ENCODE assay signal across 14 cellular contexts in the genomic region with DNA sequence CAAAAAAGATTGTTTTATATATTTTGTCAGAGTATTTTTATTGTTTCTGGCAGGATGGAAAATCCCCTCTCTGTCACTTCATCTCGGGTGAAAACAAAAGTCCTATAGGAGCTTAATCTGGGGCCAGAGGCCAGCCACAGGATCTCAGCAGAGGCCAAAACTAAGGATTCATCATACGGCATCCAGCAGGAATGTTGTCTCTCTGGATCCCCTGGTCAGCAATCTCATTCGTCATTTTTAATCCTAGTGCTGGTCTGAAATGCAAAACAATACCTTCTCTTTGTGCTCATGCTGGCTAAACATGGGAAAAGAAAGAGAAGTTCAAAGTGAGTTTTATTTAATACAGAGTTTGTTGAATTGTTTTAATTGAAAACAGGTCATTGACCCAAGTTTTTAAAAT.
A peak's percentile ranks its signal among the peaks of the same experiment; 100 is the strongest.
DNase-seq lines count a peak whose midpoint lies in the region; ATAC-seq and TF ChIP-seq lines count a peak whose summit lies in the region.
"Had no signal": no experiment of that assay in that cellular context is flagged by ENCODE, and none has a peak within 500 bp of the region (broad histone marks: within the 10 kb centered on the region; RNA-seq: fewer than 3 reads in every experiment).

No MANE protein-coding gene starts in this region.

- ATAC-seq in GM21723 (IDR thresholded peaks at IDR 0.05; ENCODE audit: unreplicated experiment), result no peak
- no peak for ATAC-seq in HG02642 (IDR thresholded peaks at IDR 0.05; ENCODE audit: poor library complexity, unreplicated experiment)

- TF ChIP-seq CTCF in SK-N-SH (IDR thresholded peaks at IDR 0.05), result no peak

- no peak overlapping the region for H3K27ac ChIP-seq in SK-N-SH (ENCODE audit: low read depth in 2 of 2, low read length in 1 of 2)
- H3K27ac ChIP-seq: Peyer's patch had no signal

- TF ChIP-seq EP300 in SK-N-SH (IDR thresholded peaks at IDR 0.05; ENCODE audit: borderline replicate concordance in 1 of 2, low read depth in 1 of 2, low read length in 1 of 2), result no peak

- in situ Hi-C loops in HAP-1 (cut with MboI; ENCODE audit: low sequenced_read_pairs), result no loop called here

- H3K9me2 ChIP-seq in SK-N-SH, result no peaks in the 10 kb centered on the region

- no peak overlapping the region for H3K4me2 ChIP-seq in SK-N-SH

- no peak overlapping the region for H2AFZ ChIP-seq in SK-N-SH (ENCODE audit: low read depth)

- H3K27me3 ChIP-seq in SK-N-SH (ENCODE audit: insufficient read depth) (no peaks in the 10 kb centered on the region), HAP-1 (ENCODE audit: low read depth) (no peaks in the 10 kb centered on the region)
- H3K27me3 ChIP-seq: Peyer's patch had no signal

- TF ChIP-seq RAD21 in SK-N-SH (IDR thresholded peaks at IDR 0.05; ENCODE audit: low read length), result no peak

- H3K9ac ChIP-seq in SK-N-SH, result no peak overlapping the region

- POLR2A ChIA-PET in SK-N-SH (lab: Yijun Ruan, JAX), result no interaction called here

- H3K4me3 ChIP-seq in SK-N-SH (ENCODE audit: low read depth in 2 of 2, low read length in 1 of 2) (no peak overlapping the region), HAP-1 (no peak overlapping the region)
- H3K4me3 ChIP-seq: Peyer's patch had no signal

- CTCF ChIA-PET in SK-N-SH (lab: Yijun Ruan, JAX), result interaction anchor here (0.7 kb wide), 1 partner anchor 394 kb away, joined by 3 read pairs; no protein-coding TSS in a partner anchor

- H3K79me2 ChIP-seq in SK-N-SH (ENCODE audit: insufficient read depth), result no peaks in the 10 kb centered on the region

- DNase-seq in GM04503 (ENCODE audit: low read depth) (peak; percentile 67), astrocyte of the hippocampus (ENCODE audit: low read depth, low spot score) (peak; percentile 53), islet precursor cell (peak; percentile 62), SK-N-SH (no peak), HAP-1 (ENCODE audit: low spot score in 2 of 2) (no peak)
- DNase-seq: COR-L47, DMS53, NCI-H1436, NCI-H2081, NCI-H510A treated with DMSO at 0.1 percent for 48 hours, Peyer's patch, SIG-M5 had no signal

- 41% methylated on average over 3 of the region's 3 CpGs for WGBS in SK-N-SH (ENCODE audit: low lambda C conversion rate)

- H3K9me3 ChIP-seq in SK-N-SH, result no peaks in the 10 kb centered on the region
- H3K9me3 ChIP-seq in HAP-1, result no peaks in the 10 kb centered on the region
- H3K9me3 ChIP-seq: Peyer's patch had no signal

- H3K36me3 ChIP-seq in SK-N-SH (replicated peaks in 1 of 2; ENCODE audit: control insufficient read depth in 1 of 2, insufficient read depth in 2 of 2, low read length in 1 of 2) (no peaks in the 10 kb centered on the region), HAP-1 (replicated peaks) (no peaks in the 10 kb centered on the region)
- H3K36me3 ChIP-seq: Peyer's patch had no signal

- H4K20me1 ChIP-seq in SK-N-SH (ENCODE audit: insufficient read depth), result no peaks in the 10 kb centered on the region

- H3K4me1 ChIP-seq in SK-N-SH (ENCODE audit: control insufficient read depth in 1 of 2, insufficient read depth in 2 of 2, low read depth in 1 of 2, low read length in 1 of 2), result no peaks in the 10 kb centered on the region
- no peaks in the 10 kb centered on the region for H3K4me1 ChIP-seq in HAP-1
- H3K4me1 ChIP-seq: Peyer's patch had no signal

- H3F3A ChIP-seq in SK-N-SH (replicated peaks; ENCODE audit: insufficient read depth), result no peaks in the 10 kb centered on the region

TF ChIP-seq in SK-N-SH, 30 proteins besides CTCF, POLR2A, EP300 and RAD21:
- TF ChIP-seq, protein P1, sequence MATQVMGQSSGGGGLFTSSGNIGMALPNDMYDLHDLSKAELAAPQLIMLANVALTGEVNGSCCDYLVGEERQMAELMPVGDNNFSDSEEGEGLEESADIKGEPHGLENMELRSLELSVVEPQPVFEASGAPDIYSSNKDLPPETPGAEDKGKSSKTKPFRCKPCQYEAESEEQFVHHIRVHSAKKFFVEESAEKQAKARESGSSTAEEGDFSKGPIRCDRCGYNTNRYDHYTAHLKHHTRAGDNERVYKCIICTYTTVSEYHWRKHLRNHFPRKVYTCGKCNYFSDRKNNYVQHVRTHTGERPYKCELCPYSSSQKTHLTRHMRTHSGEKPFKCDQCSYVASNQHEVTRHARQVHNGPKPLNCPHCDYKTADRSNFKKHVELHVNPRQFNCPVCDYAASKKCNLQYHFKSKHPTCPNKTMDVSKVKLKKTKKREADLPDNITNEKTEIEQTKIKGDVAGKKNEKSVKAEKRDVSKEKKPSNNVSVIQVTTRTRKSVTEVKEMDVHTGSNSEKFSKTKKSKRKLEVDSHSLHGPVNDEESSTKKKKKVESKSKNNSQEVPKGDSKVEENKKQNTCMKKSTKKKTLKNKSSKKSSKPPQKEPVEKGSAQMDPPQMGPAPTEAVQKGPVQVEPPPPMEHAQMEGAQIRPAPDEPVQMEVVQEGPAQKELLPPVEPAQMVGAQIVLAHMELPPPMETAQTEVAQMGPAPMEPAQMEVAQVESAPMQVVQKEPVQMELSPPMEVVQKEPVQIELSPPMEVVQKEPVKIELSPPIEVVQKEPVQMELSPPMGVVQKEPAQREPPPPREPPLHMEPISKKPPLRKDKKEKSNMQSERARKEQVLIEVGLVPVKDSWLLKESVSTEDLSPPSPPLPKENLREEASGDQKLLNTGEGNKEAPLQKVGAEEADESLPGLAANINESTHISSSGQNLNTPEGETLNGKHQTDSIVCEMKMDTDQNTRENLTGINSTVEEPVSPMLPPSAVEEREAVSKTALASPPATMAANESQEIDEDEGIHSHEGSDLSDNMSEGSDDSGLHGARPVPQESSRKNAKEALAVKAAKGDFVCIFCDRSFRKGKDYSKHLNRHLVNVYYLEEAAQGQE (IDR thresholded peaks at IDR 0.05; ENCODE audit: low read depth, low read length), result no peak
- TF ChIP-seq TAF1 (IDR thresholded peaks at IDR 0.05; ENCODE audit: borderline replicate concordance, low read depth, low read length) (no peak), RFX5 (IDR thresholded peaks at IDR 0.05; ENCODE audit: low read length) (no peak), SMC3 (IDR thresholded peaks at IDR 0.05; ENCODE audit: low read depth, low read length) (no peak), FOSL2 (IDR thresholded peaks at IDR 0.05; ENCODE audit: borderline replicate concordance, low read depth) (no peak), GATA2 (CRISPR knock-in tag; IDR thresholded peaks at IDR 0.05) (no peak), TEAD4 (IDR thresholded peaks at IDR 0.05; ENCODE audit: borderline replicate concordance, insufficient read depth) (no peak), SIN3A (IDR thresholded peaks at IDR 0.05; ENCODE audit: borderline replicate concordance, low read depth, low read length) (no peak)
- TF ChIP-seq, protein P2, sequence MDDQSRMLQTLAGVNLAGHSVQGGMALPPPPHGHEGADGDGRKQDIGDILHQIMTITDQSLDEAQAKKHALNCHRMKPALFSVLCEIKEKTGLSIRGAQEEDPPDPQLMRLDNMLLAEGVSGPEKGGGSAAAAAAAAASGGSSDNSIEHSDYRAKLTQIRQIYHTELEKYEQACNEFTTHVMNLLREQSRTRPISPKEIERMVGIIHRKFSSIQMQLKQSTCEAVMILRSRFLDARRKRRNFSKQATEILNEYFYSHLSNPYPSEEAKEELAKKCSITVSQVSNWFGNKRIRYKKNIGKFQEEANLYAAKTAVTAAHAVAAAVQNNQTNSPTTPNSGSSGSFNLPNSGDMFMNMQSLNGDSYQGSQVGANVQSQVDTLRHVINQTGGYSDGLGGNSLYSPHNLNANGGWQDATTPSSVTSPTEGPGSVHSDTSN (IDR thresholded peaks at IDR 0.05), result no peak
- TF ChIP-seq, protein P3, sequence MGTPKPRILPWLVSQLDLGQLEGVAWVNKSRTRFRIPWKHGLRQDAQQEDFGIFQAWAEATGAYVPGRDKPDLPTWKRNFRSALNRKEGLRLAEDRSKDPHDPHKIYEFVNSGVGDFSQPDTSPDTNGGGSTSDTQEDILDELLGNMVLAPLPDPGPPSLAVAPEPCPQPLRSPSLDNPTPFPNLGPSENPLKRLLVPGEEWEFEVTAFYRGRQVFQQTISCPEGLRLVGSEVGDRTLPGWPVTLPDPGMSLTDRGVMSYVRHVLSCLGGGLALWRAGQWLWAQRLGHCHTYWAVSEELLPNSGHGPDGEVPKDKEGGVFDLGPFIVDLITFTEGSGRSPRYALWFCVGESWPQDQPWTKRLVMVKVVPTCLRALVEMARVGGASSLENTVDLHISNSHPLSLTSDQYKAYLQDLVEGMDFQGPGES (IDR thresholded peaks at IDR 0.05; ENCODE audit: low read depth, low read length), result no peak
- TF ChIP-seq, protein P4, sequence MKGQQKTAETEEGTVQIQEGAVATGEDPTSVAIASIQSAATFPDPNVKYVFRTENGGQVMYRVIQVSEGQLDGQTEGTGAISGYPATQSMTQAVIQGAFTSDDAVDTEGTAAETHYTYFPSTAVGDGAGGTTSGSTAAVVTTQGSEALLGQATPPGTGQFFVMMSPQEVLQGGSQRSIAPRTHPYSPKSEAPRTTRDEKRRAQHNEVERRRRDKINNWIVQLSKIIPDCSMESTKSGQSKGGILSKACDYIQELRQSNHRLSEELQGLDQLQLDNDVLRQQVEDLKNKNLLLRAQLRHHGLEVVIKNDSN (IDR thresholded peaks at IDR 0.05; ENCODE audit: borderline replicate concordance, low read depth), result no peak

Comparison
In these comparisons a context has a peak if more than half of its experiments do, and no peak if none do; other contexts are left out.
1. DNase-seq: peak in GM04503 (single experiment), astrocyte of the hippocampus (single experiment) and islet precursor cell (single experiment); none in SK-N-SH (single experiment) and HAP-1 (0 of 2).